ENCODE assay signal across 11 cellular contexts in the genomic region with DNA sequence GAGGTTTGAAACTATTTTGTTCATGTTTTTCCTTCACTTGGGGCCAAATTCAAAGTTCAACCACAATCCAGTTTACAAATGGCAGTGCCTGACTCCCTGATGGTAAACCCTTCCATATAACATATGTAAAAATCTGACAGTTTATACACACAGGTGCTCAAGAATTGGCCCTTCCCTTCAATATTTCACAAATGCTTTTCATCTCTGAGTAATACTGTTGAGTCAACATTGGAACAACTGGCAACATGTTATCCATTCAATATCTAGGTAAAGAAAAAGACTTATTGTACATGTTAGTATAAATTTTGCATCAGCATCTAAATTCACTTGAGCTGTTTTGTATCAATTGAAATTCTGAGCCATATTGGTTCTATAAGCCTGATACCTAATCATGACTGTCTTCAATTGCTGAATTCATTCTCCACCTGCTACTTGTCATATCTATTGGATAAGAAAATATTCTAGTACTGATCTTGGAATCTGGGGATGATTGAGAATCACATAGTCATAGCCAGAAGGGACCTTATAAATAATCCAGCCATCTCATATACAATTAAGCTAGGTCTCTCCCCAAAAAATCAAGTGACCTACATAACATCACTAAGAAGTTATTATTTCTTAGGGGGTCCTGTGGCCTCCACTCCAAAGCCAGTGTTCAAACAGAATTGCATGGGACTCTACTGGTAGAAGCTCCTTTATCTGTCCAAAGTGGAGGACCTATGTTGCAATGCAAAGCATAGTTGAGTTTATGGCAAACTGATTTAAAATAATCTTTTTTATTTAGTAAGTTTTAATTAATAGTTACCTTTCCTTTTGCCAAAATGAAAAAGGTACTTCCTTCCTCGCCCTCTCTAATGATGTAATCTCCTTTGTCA.
DNase-seq lines count a peak whose midpoint lies in the region; TF ChIP-seq lines count a peak whose summit lies in the region.
"Had no signal": no experiment of that assay in that cellular context is flagged by ENCODE, and none has a peak within 500 bp of the region (broad histone marks: within the 10 kb centered on the region; RNA-seq: fewer than 3 reads in every experiment).

No MANE protein-coding gene starts in this region.

- H3K36me3 ChIP-seq in osteoblast (ENCODE audit: insufficient read depth, low read length) (no peaks in the 10 kb centered on the region), adrenal gland (replicated peaks in 1 of 2) (no peaks in the 10 kb centered on the region)
- H3K36me3 ChIP-seq: upper lobe of left lung had no signal

- no peak overlapping the region for H3K27ac Mint-ChIP-seq in dendritic cell treated with granulocyte-macrophage colony-stimulating factor and Interleukin-4, amounts not matched to agents 40 ng/mL and 50 ng/mL, for 4 days
- H3K27ac Mint-ChIP-seq in CD14-positive monocyte, result peak overlapping the region in 1 of 7 donors; percentile 50

- peak; percentile 9 for DNase-seq in NCI-H82 treated with DMSO at 0.1 percent for 48 hours (lab: John Stamatoyannopoulos, UW; ENCODE audit: unreplicated experiment)
- no peak for DNase-seq in NCI-H82 (lab: John Stamatoyannopoulos, UW)
- peak in 2 of 3 experiments; percentile 44 to 55 for DNase-seq in NCI-H1417 (lab: John Stamatoyannopoulos, UW)
- DNase-seq in osteoblast (ENCODE audit: insufficient read length, low spot score, missing footprints), result peak; percentile 44
- DNase-seq in stimulated activated naive CD4-positive, alpha-beta T cell treated with Interleukin-2 at 50 U/mL for 16 hours (lab: John Stamatoyannopoulos, UW), result no peak
- DNase-seq in adrenal gland, result no peak
- DNase-seq in CD14-positive monocyte (ENCODE audit: low spot score), result no peak
- DNase-seq: activated CD4-positive, CD25-positive, alpha-beta regulatory T cell; stimulated activated CD4-positive, alpha-beta T cell treated with anti-CD3 and anti-CD28 coated beads, Interleukin-4, amount 100 ng/mL, for 24 hours had no signal

- H3K27ac ChIP-seq in osteoblast (ENCODE audit: low read depth, low read length) (no peak overlapping the region), adrenal gland (no peak overlapping the region)
- H3K27ac ChIP-seq: upper lobe of left lung had no signal

- TF ChIP-seq CTCF in osteoblast (IDR thresholded peaks at IDR 0.05; ENCODE audit: extremely low read depth, low read depth, low read length) (no peak), adrenal gland (IDR thresholded peaks at IDR 0.05) (no peak), CD14-positive monocyte (IDR thresholded peaks at IDR 0.05) (no peak)

- no peaks in the 10 kb centered on the region for H3K9me3 ChIP-seq in osteoblast (ENCODE audit: low read depth, low read length)
- no peaks in the 10 kb centered on the region for H3K9me3 ChIP-seq in adrenal gland (replicated peaks in 1 of 3)
- H3K9me3 ChIP-seq: upper lobe of left lung had no signal

- H3K9me3 Mint-ChIP-seq in dendritic cell treated with granulocyte-macrophage colony-stimulating factor and Interleukin-4, amounts not matched to agents 40 ng/mL and 50 ng/mL, for 4 days, result peaks cover 7% of the 10 kb centered on the region
- H3K9me3 Mint-ChIP-seq in CD14-positive monocyte, result peaks cover 3 to 15% (median 11%) of the 10 kb centered on the region in 7 donors

- H4K20me1 ChIP-seq in osteoblast (ENCODE audit: insufficient read depth, low read length), result no peaks in the 10 kb centered on the region

- H3K79me2 ChIP-seq in osteoblast (ENCODE audit: insufficient read depth, low read length), result no peaks in the 10 kb centered on the region

- no peaks in the 10 kb centered on the region for H3K27me3 Mint-ChIP-seq in dendritic cell treated with granulocyte-macrophage colony-stimulating factor and Interleukin-4, amounts not matched to agents 40 ng/mL and 50 ng/mL, for 4 days
- H3K27me3 Mint-ChIP-seq in CD14-positive monocyte (ENCODE audit: low read depth in 3 of 3), result peaks cover 2% of the 10 kb centered on the region in 3 donors

- no peak overlapping the region for H3K4me2 ChIP-seq in osteoblast (ENCODE audit: insufficient read depth, low read length)

- no peak overlapping the region for H2AFZ ChIP-seq in osteoblast (ENCODE audit: low read length)

- intact Hi-C loops in dendritic cell treated with granulocyte-macrophage colony-stimulating factor and Interleukin-4, amounts not matched to agents 40 ng/mL and 50 ng/mL, for 4 days (cut with micrococcal nuclease), result no loop called here
- intact Hi-C loops in adrenal gland (cut with DNase I), result no loop called here
- intact Hi-C loops in CD14-positive monocyte (cut with micrococcal nuclease), result no loop called here

- WGBS in adrenal gland, 4 donors, result 53 to 84% (median 59%) methylated on average over 1 of the region's 1 CpG

- H3K4me3 ChIP-seq in osteoblast (ENCODE audit: insufficient read depth, low read length) (no peak overlapping the region), adrenal gland (no peak overlapping the region)

- peak overlapping the region; percentile 77 for H3K4me3 Mint-ChIP-seq in dendritic cell treated with granulocyte-macrophage colony-stimulating factor and Interleukin-4, amounts not matched to agents 40 ng/mL and 50 ng/mL, for 4 days
- H3K4me3 Mint-ChIP-seq in CD14-positive monocyte, result peak overlapping the region in 1 of 2 donors; percentile 48

- TF ChIP-seq POLR2A in adrenal gland (IDR thresholded peaks at IDR 0.05), result no peak

- H3K27me3 ChIP-seq in osteoblast (ENCODE audit: insufficient read depth, low read length) (no peaks in the 10 kb centered on the region), adrenal gland (no peaks in the 10 kb centered on the region)
- H3K27me3 ChIP-seq: upper lobe of left lung had no signal

- H3K4me1 ChIP-seq in osteoblast (ENCODE audit: insufficient read depth, low read length), result no peaks in the 10 kb centered on the region
- no peaks in the 10 kb centered on the region for H3K4me1 ChIP-seq in adrenal gland (replicated peaks in 1 of 2)
- H3K4me1 ChIP-seq: upper lobe of left lung had no signal

- H3K4me1 Mint-ChIP-seq in dendritic cell treated with granulocyte-macrophage colony-stimulating factor and Interleukin-4, amounts not matched to agents 40 ng/mL and 50 ng/mL, for 4 days (ENCODE audit: low read depth), result no peaks in the 10 kb centered on the region
- peaks cover 3% of the 10 kb centered on the region for H3K4me1 Mint-ChIP-seq in CD14-positive monocyte

- H3K36me3 Mint-ChIP-seq in dendritic cell treated with granulocyte-macrophage colony-stimulating factor and Interleukin-4, amounts not matched to agents 40 ng/mL and 50 ng/mL, for 4 days (ENCODE audit: low read depth), result no peaks in the 10 kb centered on the region
- H3K36me3 Mint-ChIP-seq in CD14-positive monocyte, result no peaks in the 10 kb centered on the region

Comparison
In these comparisons a context has a peak if more than half of its experiments do, and no peak if none do; other contexts are left out.
1. DNase-seq: peak in NCI-H82 treated with DMSO at 0.1 percent for 48 hours (single experiment), NCI-H1417 (2 of 3) and osteoblast (single experiment); none in NCI-H82 (single experiment), stimulated activated naive CD4-positive, alpha-beta T cell treated with Interleukin-2 at 50 U/mL for 16 hours (single experiment), adrenal gland (0 of 7) and CD14-positive monocyte (single experiment).